Comparison of ENCODE assay signal across 21 cellular contexts in genomic region chr4:56004235-56004634, GRCh38.
"Had no signal": no experiment of that assay in that cellular context is flagged by ENCODE, and none has a peak within 500 bp of the region (broad histone marks: within the 10 kb centered on the region; RNA-seq: fewer than 3 reads in every experiment).

No MANE protein-coding gene starts in this region.

- H2AFZ ChIP-seq: hepatocyte had no signal

- H3K4me1 ChIP-seq: colonic mucosa, esophagus muscularis mucosa, foreskin keratinocyte, gastroesophageal sphincter, heart left ventricle, left lung, lower lobe of right lung had no signal

- FAIRE-seq: endothelial cell of umbilical vein, frontal cortex had no signal

- H3K4me2 ChIP-seq: hepatocyte had no signal

- H3K79me2 ChIP-seq: hepatocyte had no signal

- H3K9me3 ChIP-seq: colonic mucosa, esophagus muscularis mucosa, gastroesophageal sphincter, lower lobe of right lung, mucosa of descending colon had no signal

- H3K36me3 ChIP-seq: colonic mucosa had no signal

- H3K27ac ChIP-seq: colonic mucosa, esophagus muscularis mucosa, foreskin keratinocyte, gastroesophageal sphincter, heart left ventricle, hepatocyte, left lung, lower lobe of right lung had no signal

- H3K27me3 ChIP-seq: colonic mucosa, esophagus muscularis mucosa, foreskin keratinocyte, gastroesophageal sphincter, heart left ventricle, hepatocyte, left lung had no signal

- H3K4me3 ChIP-seq: colonic mucosa, esophagus muscularis mucosa, gastroesophageal sphincter, heart left ventricle, hepatocyte, left lung, lower lobe of right lung, mucosa of descending colon had no signal

- DNase-seq: colonic mucosa; cortex of kidney; effector CD4-positive, alpha-beta T cell; effector memory CD4-positive, alpha-beta T cell; heart left ventricle; hypothalamus; immature natural killer cell; islet precursor cell; left cardiac atrium; left lung; left ventricle myocardium superior; lower lobe of right lung; mesenchymal stem cell; mucosa of descending colon; naive B cell had no signal
